Comparison of ENCODE assay signal across 22 cellular contexts in genomic region chr11:70411713-70412452, GRCh38.
"Had no signal": no experiment of that assay in that cellular context is flagged by ENCODE, and none has a peak within 500 bp of the region (broad histone marks: within the 10 kb centered on the region; RNA-seq: fewer than 3 reads in every experiment).

No MANE protein-coding gene starts in this region.

- H3K9me3 ChIP-seq: left ventricle myocardium inferior, neutrophil, ovary, sigmoid colon, spleen, suprapubic skin, thoracic aorta, tibial artery, uterus had no signal

- H3K36me3 ChIP-seq: neural progenitor cell, neutrophil, ovary, uterus had no signal

- H3K27ac ChIP-seq: left ventricle myocardium inferior, neural progenitor cell, neutrophil, ovary, sigmoid colon, spleen, suprapubic skin, thoracic aorta, tibial artery, uterus had no signal

- H3K27me3 ChIP-seq: neural progenitor cell, ovary, sigmoid colon, suprapubic skin, tibial artery, uterus had no signal

- DNase-seq: islet precursor cell; left ventricle myocardium inferior; mesendoderm; naive B cell; natural killer cell; nephron progenitor cell; occipital lobe; right cardiac atrium; sigmoid colon; small intestine; spleen; stimulated activated CD4-positive, alpha-beta T cell treated with anti-CD3 and anti-CD28 coated beads, Interleukin-4, amount 100 ng/mL, for 24 hours; stimulated activated naive CD4-positive, alpha-beta T cell; tibial artery; uterus had no signal

- H3K9ac ChIP-seq: neural progenitor cell had no signal

- H2AFZ ChIP-seq: neural progenitor cell had no signal

- H3K4me3 ChIP-seq: left ventricle myocardium inferior, lung, neural progenitor cell, ovary, sigmoid colon, spleen, suprapubic skin, thoracic aorta, tibial artery, uterus had no signal

- H3K4me2 ChIP-seq: neural progenitor cell had no signal

- H3K4me1 ChIP-seq: neural progenitor cell, sigmoid colon, tibial artery, uterus had no signal

- ATAC-seq: natural killer cell; right cardiac atrium; stimulated activated effector memory CD8-positive, alpha-beta T cell treated with anti-CD3 and anti-CD28 coated beads, Interleukin-12 subunit alpha, Interleukin-12 subunit beta, amount 100 ng/mL, for 72 hours had no signal

- FAIRE-seq: small intestine had no signal
